33 cellular contexts compared by ENCODE assay signal in genomic region chr1:196074182-196074581, GRCh38.
"Had no signal": no experiment of that assay in that cellular context is flagged by ENCODE, and none has a peak within 500 bp of the region (broad histone marks: within the 10 kb centered on the region; RNA-seq: fewer than 3 reads in every experiment).

No MANE protein-coding gene starts in this region.

- H3K27ac ChIP-seq: adrenal gland, ascending aorta, body of pancreas, brain microvascular endothelial cell, breast epithelium, cardiac muscle cell had no signal

- H3K27me3 ChIP-seq: adrenal gland, ascending aorta, body of pancreas, brain microvascular endothelial cell, breast epithelium, cardiac muscle cell had no signal

- H3K36me3 ChIP-seq: adrenal gland, ascending aorta, brain microvascular endothelial cell, breast epithelium, cardiac muscle cell had no signal

- FAIRE-seq: astrocyte, bronchial epithelial cell had no signal

- H3K4me3 ChIP-seq: adrenal gland, ascending aorta, body of pancreas, breast epithelium, cardiac muscle cell had no signal

- H3K4me1 ChIP-seq: adrenal gland, ascending aorta, body of pancreas, breast epithelium had no signal

- ATAC-seq: activated naive CD4-positive, alpha-beta T cell treated with anti-CD3 and anti-CD28 coated beads, Interleukin-2, amount 50 U/mL, for 72 hours; activated naive CD8-positive, alpha-beta T cell treated with anti-CD3 and anti-CD28 coated beads, Interleukin-2, amount 50 U/mL, for 24 hours; activated T-cell treated with anti-CD3 and anti-CD28 coated beads, Interleukin-2, amount 50 U/mL, for 4 hours; activated T-cell treated with anti-CD3 and anti-CD28 coated beads, Interleukin-2, amount 50 U/mL, for 72 hours; activated T-helper 17 cell treated with anti-CD3 and anti-CD28 coated beads, Interleukin-2, amount 50 U/mL, for 72 hours; body of pancreas had no signal

- DNase-seq: activated effector memory CD4-positive, alpha-beta T cell treated with anti-CD3 and anti-CD28 coated beads, Interleukin-2, amount 50 U/mL, for 16 hours; activated effector memory CD4-positive, alpha-beta T cell treated with Interleukin-2 at 50 U/mL for 16 hours; activated gamma-delta T cell; activated gamma-delta T cell treated with Interleukin-2 at 50 U/mL for 16 hours; activated naive CD4-positive, alpha-beta T cell; activated naive CD4-positive, alpha-beta T cell treated with anti-CD3 and anti-CD28 coated beads for 36 hours; activated naive CD4-positive, alpha-beta T cell treated with anti-CD3 and anti-CD28 coated beads, Interleukin-2, amount 10 ng/mL, durations not matched to agents 7 days and 5 days; activated naive CD4-positive, alpha-beta T cell treated with anti-CD3 and anti-CD28 coated beads, Interleukin-2, amount 50 U/mL, for 16 hours; activated naive CD4-positive, alpha-beta T cell treated with Interleukin-2 at 50 U/mL for 16 hours; activated naive CD8-positive, alpha-beta T cell treated with anti-CD3 and anti-CD28 coated beads for 36 hours; activated naive CD8-positive, alpha-beta T cell treated with anti-CD3 and anti-CD28 coated beads, Interleukin-2, amount 10 ng/mL, durations not matched to agents 7 days and 5 days; activated naive CD8-positive, alpha-beta T cell treated with anti-CD3 and anti-CD28 coated beads, Interleukin-2, amount 50 U/mL, for 24 hours; activated T-cell treated with anti-CD3 and anti-CD28 coated beads, Interleukin-2, amount 50 U/mL, for 24 hours; activated T-cell treated with anti-CD3 and anti-CD28 coated beads, Interleukin-2, amount 50 U/mL, for 4 hours; activated T-cell treated with anti-CD3 and anti-CD28 coated beads, Interleukin-2, amount 50 U/mL, for 48 hours; activated T-cell treated with anti-CD3 and anti-CD28 coated beads, Interleukin-2, amount 50 U/mL, for 72 hours; adrenal gland; amniotic stem cell; amygdala; anterior cingulate cortex; aorta; body of pancreas; brain microvascular endothelial cell; caudate nucleus; central memory CD4-positive, alpha-beta T cell; cerebellar nuclear complex had no signal

- H3K9me3 ChIP-seq: adrenal gland, ascending aorta, body of pancreas, breast epithelium had no signal
